Comparison of ENCODE assay signal across 8 cellular contexts in genomic region chr11:95088946-95089619, GRCh38. TPM values are rescaled to one million over a fixed set of nuclear protein-coding genes. Genes with fewer than 3 reads are reported as not detected.
DNase-seq lines count a peak whose midpoint lies in the region; FAIRE-seq and TF ChIP-seq lines count a peak whose summit lies in the region.

No MANE protein-coding gene starts in this region.

- 9 to 11% methylated on average over 21 to 27 of the region's 27 CpGs for WGBS in lower leg skin, 2 donors
- 8% methylated on average over 20 to 27 of the region's 27 CpGs for WGBS in testis, 2 donors

- no peak for DNase-seq in GM18507 (ENCODE audit: extremely low spot score, insufficient read length, low read depth)
- no peak for DNase-seq in HFF-Myc (ENCODE audit: extremely low read depth, low read depth)
- DNase-seq in NOMO-1 treated with DMSO at 0.1 percent for 48 hours (lab: John Stamatoyannopoulos, UW; ENCODE audit: unreplicated experiment), result peak; percentile 72
- DNase-seq in central memory CD4-positive, alpha-beta T cell, result peak; percentile 34
- no peak for DNase-seq in lower leg skin (ENCODE audit: low spot score in 2 of 2)
- DNase-seq in testis, result no peak
- DNase-seq in NCI-H187 treated with DMSO at 0.1 percent for 48 hours (lab: John Stamatoyannopoulos, UW), result no peak
- no peak for DNase-seq in NCI-H2227 treated with DMSO at 0.1 percent for 48 hours (lab: John Stamatoyannopoulos, UW)

- H3K4me1 ChIP-seq in testis, result peaks cover 24% of the 10 kb centered on the region

- H3K36me3 ChIP-seq in testis (ENCODE audit: low read depth, missing control alignments), result no peaks in the 10 kb centered on the region

- FAIRE-seq in GM18507 (lab: Jason Lieb, UNC), result peak; percentile 86

- H3K4me3 ChIP-seq in HFF-Myc (replicated peaks; ENCODE audit: low read depth, low read length) (peak overlapping the region; percentile 71), lower leg skin (ENCODE audit: low read depth, poor library complexity, severe bottlenecking) (peak overlapping the region; percentile 66), testis (peak overlapping the region; percentile 73 to 81)

- TF ChIP-seq POLR2A in lower leg skin (IDR thresholded peaks at IDR 0.05) (no peak), testis (IDR thresholded peaks at IDR 0.05) (no peak)

- intact Hi-C loops in lower leg skin (cut with DNase I; ENCODE audit: low total_unique reads) (no loop called here), testis (cut with DNase I; ENCODE audit: low total_unique reads) (no loop called here)

- no peaks in the 10 kb centered on the region for H3K27me3 ChIP-seq in testis

- H3K27ac ChIP-seq in testis, result peak overlapping the region; percentile 86 to 93

- no peaks in the 10 kb centered on the region for H3K9me3 ChIP-seq in testis

- TF ChIP-seq CTCF in HFF-Myc (IDR thresholded peaks at IDR 0.05; ENCODE audit: low read depth, low read length, missing control alignments) (no peak), lower leg skin (IDR thresholded peaks at IDR 0.05) (no peak), testis (IDR thresholded peaks at IDR 0.05) (no peak)

RNA-seq across cellular contexts. Expression of gene ENDOD1, which starts 0.6 kb away (rescaled TPM):
- total RNA-seq in lower leg skin, result 100 to 1,000 TPM in 1 of 4 donors, 10 to 100 TPM in 3; 57.6 to 113 (median 87.2) TPM
- 10 to 100 TPM; 55.6 to 71.8 TPM for total RNA-seq in testis
- 28.9 TPM for polyA plus RNA-seq in testis (ENCODE audit: insufficient read depth, low read depth, low replicate concordance)

RNA-seq across cellular contexts. Expression of gene SRSF8, which starts 22.4 kb away (rescaled TPM):
- total RNA-seq in lower leg skin (10 to 100 TPM; 28.6 to 51.2 (median 41.3) TPM), testis (10 to 100 TPM; 32.5 to 37.2 TPM)
- polyA plus RNA-seq in testis (ENCODE audit: insufficient read depth, low read depth, low replicate concordance), result 30.0 TPM

RNA-seq across cellular contexts. Expression of gene KDM4F, which starts 39.9 kb away (rescaled TPM):
- total RNA-seq in lower leg skin, result not detected
- total RNA-seq in testis, result under 1 TPM in 1 of 2 donors, not detected in 1; 0.55 TPM
- polyA plus RNA-seq in testis (ENCODE audit: insufficient read depth, low read depth, low replicate concordance), result not detected

Comparison
In these comparisons a context has a peak if more than half of its experiments do, and no peak if none do; other contexts are left out.
1. DNase-seq: peak in NOMO-1 treated with DMSO at 0.1 percent for 48 hours (single experiment) and central memory CD4-positive, alpha-beta T cell (single experiment); none in GM18507 (single experiment), HFF-Myc (single experiment), lower leg skin (0 of 2), testis (single experiment), NCI-H187 treated with DMSO at 0.1 percent for 48 hours (single experiment) and NCI-H2227 treated with DMSO at 0.1 percent for 48 hours (single experiment).
2. Peak in every context shown above with its lines, with median percentiles within 50 percentile points of each other: H3K4me3 ChIP-seq.